Comparison of ENCODE assay signal across 30 cellular contexts in genomic region chr19:58047672-58048071, GRCh38. TPM values are rescaled to one million over a fixed set of nuclear protein-coding genes. Genes with fewer than 3 reads are reported as not detected.
"Had no signal": no experiment of that assay in that cellular context is flagged by ENCODE, and none has a peak within 500 bp of the region (broad histone marks: within the 10 kb centered on the region; RNA-seq: fewer than 3 reads in every experiment).

No MANE protein-coding gene starts in this region.

- H3K4me1 ChIP-seq: colonic mucosa, esophagus squamous epithelium, gastrocnemius medialis, left ventricle myocardium inferior, lower lobe of right lung had no signal

- H3K36me3 ChIP-seq: colonic mucosa, esophagus squamous epithelium, gastrocnemius medialis, left ventricle myocardium inferior, lower lobe of right lung had no signal

- H3K27me3 ChIP-seq: colonic mucosa, esophagus squamous epithelium, gastrocnemius medialis, hepatocyte had no signal

- H3K4me3 ChIP-seq: colonic mucosa, esophagus squamous epithelium, gastrocnemius medialis, hepatocyte, left ventricle myocardium inferior, lower lobe of right lung, mucosa of descending colon had no signal

- H3K9me3 ChIP-seq: colonic mucosa, gastrocnemius medialis had no signal

- DNase-seq: colonic mucosa; cortex of kidney; effector CD8-positive, alpha-beta T cell; effector memory CD8-positive, alpha-beta T cell; endodermal cell; erythroblast; esophagus squamous epithelium; foreskin fibroblast; foreskin melanocyte; gastrocnemius medialis; glutamatergic neuron; head of caudate nucleus; hypothalamus; immature natural killer cell; islet precursor cell; kidney; kidney glomerular epithelial cell; left colon; left ventricle myocardium inferior; lower lobe of right lung; mesenchymal stem cell; mucosa of descending colon had no signal

- ATAC-seq: effector memory CD8-positive, alpha-beta T cell; esophagus mucosa; gastrocnemius medialis; left colon; left lobe of liver; lower lobe of right lung; mucosa of descending colon had no signal

- H3K27ac ChIP-seq: colonic mucosa, epithelial cell of prostate, esophagus squamous epithelium, gastrocnemius medialis, hepatocyte, left ventricle myocardium inferior, lower lobe of right lung had no signal

RNA-seq across cellular contexts. Expression of gene ZSCAN1, which starts 13.8 kb away (rescaled TPM):
- total RNA-seq: colonic mucosa, dermis microvascular lymphatic vessel endothelial cell, esophagus mucosa, gastrocnemius medialis, glomerular endothelial cell, left colon, left lobe of liver, left ventricle myocardium inferior, lower lobe of right lung, mesenteric fat pad, mucosa of descending colon, myocyte had no signal
